In the genomic region with DNA sequence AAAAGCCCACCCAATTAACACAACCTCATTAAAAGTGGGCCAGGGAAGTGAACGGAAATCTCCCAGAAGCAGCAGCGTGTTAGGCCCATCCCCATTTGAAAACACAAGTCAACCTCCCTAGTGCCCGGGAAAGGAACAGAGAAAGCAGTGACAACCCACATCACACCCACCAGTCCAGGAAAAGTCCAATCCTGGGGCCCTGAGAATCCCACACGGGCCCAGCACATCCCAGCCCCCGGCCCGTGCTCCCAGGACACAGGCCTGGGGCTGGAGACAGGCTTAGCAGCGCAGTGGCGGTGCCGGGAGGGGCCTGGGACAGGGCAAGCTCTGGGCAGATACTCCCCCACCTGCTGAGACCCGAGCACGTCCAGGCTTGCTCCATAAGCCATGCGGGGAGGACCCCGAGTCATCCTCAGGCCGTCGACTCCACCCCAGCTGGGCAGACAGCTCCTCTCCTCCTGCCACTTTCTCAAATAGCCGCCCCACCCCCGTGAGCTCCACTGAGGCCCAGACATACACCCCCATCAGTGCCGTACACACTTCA, we compare ENCODE assay signal across 19 cellular contexts.
DNase-seq lines count a peak whose midpoint lies in the region; ATAC-seq, FAIRE-seq and TF ChIP-seq lines count a peak whose summit lies in the region.
"Had no signal": no experiment of that assay in that cellular context is flagged by ENCODE, and none has a peak within 500 bp of the region (broad histone marks: within the 10 kb centered on the region; RNA-seq: fewer than 3 reads in every experiment).

No MANE protein-coding gene starts in this region.

- no peak overlapping the region for H2BK120ac ChIP-seq in H9 (ENCODE audit: low read depth, low read length, poor library complexity, severe bottlenecking)

- no peak overlapping the region for H3K4ac ChIP-seq in H9 (ENCODE audit: low read depth, low read length)

- no peak overlapping the region for H2BK5ac ChIP-seq in H9 (ENCODE audit: insufficient read length, low read length)

- no peak overlapping the region for H3K18ac ChIP-seq in H9 (ENCODE audit: insufficient read length, low read depth, low read length)

- H3K27ac Mint-ChIP-seq in H9 = peak overlapping the region in 2 of 3 experiments; percentile 47 to 87; a peak in 4 of 7 replicates
- H3K27ac Mint-ChIP-seq in neural progenitor cell = peak overlapping the region; percentile 72
- no peak overlapping the region for H3K27ac Mint-ChIP-seq in CD8-positive, alpha-beta memory T cell
- H3K27ac Mint-ChIP-seq: CD4-positive, alpha-beta T cell had no signal

- no peaks in the 10 kb centered on the region for H3K79me1 ChIP-seq in H9 (ENCODE audit: insufficient read depth, low read depth, low read length, poor library complexity, severe bottlenecking)

- H4K8ac ChIP-seq in H9 (replicated peaks; ENCODE audit: insufficient read length, low read depth, low read length) = no peak overlapping the region

- TF ChIP-seq EP300 in SK-N-SH (IDR thresholded peaks at IDR 0.05; ENCODE audit: borderline replicate concordance in 1 of 2, low read depth in 1 of 2, low read length in 1 of 2) (no peak), K562 (IDR thresholded peaks at IDR 0.05; ENCODE audit: low read length) (no peak)

- H2BK12ac ChIP-seq in H9 (ENCODE audit: insufficient read length, low read depth, low read length) = no peak overlapping the region

- no peak for FAIRE-seq in K562 (lab: Jason Lieb, UNC)

- DNase-seq in SK-N-SH = peak; percentile 33
- DNase-seq in H9 = no peak
- peak in 1 of 4 experiments; percentile 11 for DNase-seq in K562 (ENCODE audit: extremely low read depth in 1 of 4, low spot score in 3 of 4)
- peak; percentile 40 for DNase-seq in neural progenitor cell (ENCODE audit: low spot score)
- DNase-seq in cerebellar nuclear complex (lab: John Stamatoyannopoulos, UW) = no peak
- no peak for DNase-seq in CD8-positive, alpha-beta memory T cell
- DNase-seq in RKO (ENCODE audit: low spot score) = no peak
- DNase-seq: 8988T; BE2C; CD4-positive, alpha-beta T cell; IMR-90; Kasumi-1; NCI-H1105 treated with DMSO at 0.1 percent for 48 hours; NCI-H1694 treated with DMSO at 0.1 percent for 48 hours; NCI-H2107; NCI-H345; NK-92 treated with Interleukin-12 subunit alpha and Interleukin-12 subunit beta, amount 100 ng/mL, for 24 hours had no signal

- peaks cover 0 to 3% of the 10 kb centered on the region in 2 experiments; a peak in 1 of 4 replicates for H3K4me1 ChIP-seq in SK-N-SH (ENCODE audit: control insufficient read depth in 1 of 2, insufficient read depth in 2 of 2, low read depth in 1 of 2, low read length in 1 of 2)
- H3K4me1 ChIP-seq in H9 (ENCODE audit: insufficient read depth, low read length) = no peaks in the 10 kb centered on the region
- peaks cover 0 to 24% of the 10 kb centered on the region in 2 experiments; a peak in 2 of 5 replicates for H3K4me1 ChIP-seq in K562 (replicated peaks in 1 of 2; ENCODE audit: control insufficient read depth in 2 of 2, insufficient read depth in 2 of 2, low read length in 2 of 2)
- H3K4me1 ChIP-seq in neural progenitor cell = peaks cover 8% of the 10 kb centered on the region
- no peaks in the 10 kb centered on the region for H3K4me1 ChIP-seq in CD8-positive, alpha-beta memory T cell (ENCODE audit: insufficient read depth, low read length)

- H3K56ac ChIP-seq in H9 (ENCODE audit: insufficient read length, low read depth, low read length) = no peak overlapping the region

- H3K9me1 ChIP-seq in K562 (ENCODE audit: control insufficient read depth, insufficient read depth, low read length) = no peaks in the 10 kb centered on the region

- CTCF ChIA-PET in SK-N-SH (lab: Yijun Ruan, JAX) = interaction anchor here (0.8 to 1.8 kb wide), 2 partner anchors 20 to 163 kb away, joined by 3 to 4 read pairs; no protein-coding TSS in a partner anchor
- CTCF ChIA-PET in K562 (lab: Yijun Ruan, JAX; ENCODE audit: low intra/inter-chr PET ratio) = no interaction called here
- CTCF ChIA-PET in CD8-positive, alpha-beta memory T cell (lab: Charles Lee) = no interaction called here

- no peak overlapping the region for H3K27ac ChIP-seq in SK-N-SH (ENCODE audit: low read depth in 2 of 2, low read length in 1 of 2)
- H3K27ac ChIP-seq in H9 (ENCODE audit: insufficient read length, low read depth, low read length) = no peak overlapping the region
- no peak overlapping the region for H3K27ac ChIP-seq in K562 (ENCODE audit: extremely low read depth, low read depth, low read length)
- peak overlapping the region; percentile 53 for H3K27ac ChIP-seq in neural progenitor cell
- no peak overlapping the region for H3K27ac ChIP-seq in CD8-positive, alpha-beta memory T cell (ENCODE audit: low read depth, low read length)
- H3K27ac ChIP-seq: RWPE1 had no signal

- in situ Hi-C loops in K562 (cut with MboI) = loop anchor here (5.0 kb wide), 1 partner anchor 319 kb away; no protein-coding TSS in a partner anchor

- H3K36me3 Mint-ChIP-seq in H9 (ENCODE audit: insufficient read depth in 1 of 3, low read depth in 3 of 3) (no peaks in the 10 kb centered on the region), neural progenitor cell (peaks cover 6% of the 10 kb centered on the region)
- no peaks in the 10 kb centered on the region for H3K36me3 Mint-ChIP-seq in CD8-positive, alpha-beta memory T cell

- BruUV-seq in K562 (replicated peaks; lab: Mats Ljungman, UMichigan) = no TSS peak

- no peak overlapping the region for H3K23ac ChIP-seq in H9 (ENCODE audit: insufficient read length, low read depth, low read length)

- no peak overlapping the region for H2BK15ac ChIP-seq in H9 (ENCODE audit: low read depth, low read length)

- H4K5ac ChIP-seq in H9 (ENCODE audit: insufficient read length, low read depth, low read length) = no peak overlapping the region

- no peak overlapping the region for H2BK20ac ChIP-seq in H9 (ENCODE audit: low read depth, low read length, poor library complexity, severe bottlenecking)

- H3T11ph ChIP-seq in H9 (ENCODE audit: low read length) = no peak overlapping the region

- no peak for ATAC-seq in SK-N-SH treated with all-trans-retinoic acid at 6 μM for 48 hours
- no peak; the same call in 2 of the 3 replicates for ATAC-seq in K562

- TF ChIP-seq RAD21 in SK-N-SH (IDR thresholded peaks at IDR 0.05; ENCODE audit: low read length) (no peak), K562 (CRISPR knock-in tag; conservative IDR thresholded peaks at IDR 0.05 in 1 of 2, IDR thresholded peaks at IDR 0.05 in 1 of 2) (no peak)

- H4K20me1 ChIP-seq in SK-N-SH (ENCODE audit: insufficient read depth) (no peaks in the 10 kb centered on the region), H9 (ENCODE audit: control insufficient read depth, insufficient read depth, insufficient read length) (no peaks in the 10 kb centered on the region), K562 (replicated peaks; ENCODE audit: control insufficient read depth, insufficient read depth, low read length) (no peaks in the 10 kb centered on the region), neural progenitor cell (ENCODE audit: low read depth) (no peaks in the 10 kb centered on the region)

- H3K23me2 ChIP-seq in H9 (ENCODE audit: insufficient read length, low read depth, low read length, poor library complexity, severe bottlenecking) = no peaks in the 10 kb centered on the region

- WGBS in SK-N-SH (ENCODE audit: low lambda C conversion rate) = 71% methylated on average over 11 of the region's 18 CpGs
- WGBS in H9 (ENCODE audit: extremely low coverage, insufficient read length, low lambda C conversion rate) = no CpG with 5 or more reads among the region's 18 CpGs
- WGBS in K562 (ENCODE audit: insufficient coverage, low coverage, missing lambda C conversion rate) = 31% methylated on average over 15 of the region's 18 CpGs

- TF ChIP-seq CTCF in SK-N-SH (IDR thresholded peaks at IDR 0.05) (no peak), H9 (conservative IDR thresholded peaks at IDR 0.05) (no peak), K562 (IDR thresholded peaks at IDR 0.05 in 2 of 3, conservative IDR thresholded peaks at IDR 0.05 in 1 of 3; ENCODE audit: insufficient read depth in 2 of 3, low read depth in 1 of 3, low read length in 3 of 3) (no peak), neural progenitor cell (IDR thresholded peaks at IDR 0.05) (no peak)

- H3K27me3 ChIP-seq in SK-N-SH (ENCODE audit: insufficient read depth) (no peaks in the 10 kb centered on the region; the same call in 1 of the 2 replicates), H9 (ENCODE audit: insufficient read depth, low read length) (no peaks in the 10 kb centered on the region), K562 (ENCODE audit: control insufficient read depth in 2 of 2, insufficient read depth in 2 of 2, low read length in 2 of 2) (peaks cover 4 to 10% of the 10 kb centered on the region in 2 experiments; a peak in 4 of 5 replicates), neural progenitor cell (no peaks in the 10 kb centered on the region)
- no peaks in the 10 kb centered on the region for H3K27me3 ChIP-seq in CD8-positive, alpha-beta memory T cell (ENCODE audit: insufficient read depth, low read length, poor library complexity, severe bottlenecking)
- H3K27me3 ChIP-seq: BE2C had no signal

- H4K91ac ChIP-seq in H9 (ENCODE audit: insufficient read length, low read depth, low read length) = no peak overlapping the region

- H3K9me3 ChIP-seq in SK-N-SH (no peaks in the 10 kb centered on the region), H9 (ENCODE audit: control insufficient read depth, low read depth, low read length) (no peaks in the 10 kb centered on the region), K562 (replicated peaks; ENCODE audit: control insufficient read depth, insufficient read depth, low read depth, low read length) (no peaks in the 10 kb centered on the region; the same call in 1 of the 2 replicates), neural progenitor cell (ENCODE audit: low read depth) (no peaks in the 10 kb centered on the region)
- no peaks in the 10 kb centered on the region for H3K9me3 ChIP-seq in CD8-positive, alpha-beta memory T cell (ENCODE audit: low read length)
- H3K9me3 ChIP-seq: BE2C had no signal

- no peak overlapping the region for H3K4me3 Mint-ChIP-seq in H9
- no peak overlapping the region for H3K4me3 Mint-ChIP-seq in neural progenitor cell
- H3K4me3 Mint-ChIP-seq in CD8-positive, alpha-beta memory T cell = no peak overlapping the region
- H3K4me3 Mint-ChIP-seq: CD4-positive, alpha-beta T cell had no signal

- H3K9ac ChIP-seq in SK-N-SH (no peak overlapping the region), H9 (ENCODE audit: extremely low read depth, insufficient read length, low read length) (no peak overlapping the region), K562 (ENCODE audit: insufficient read depth in 1 of 2, low read depth in 2 of 2, low read length in 2 of 2) (no peak overlapping the region), neural progenitor cell (no peak overlapping the region)

- H3K4me2 ChIP-seq in SK-N-SH = no peak overlapping the region
- no peak overlapping the region for H3K4me2 ChIP-seq in H9 (ENCODE audit: insufficient read depth, insufficient read length, low read length)
- no peak overlapping the region for H3K4me2 ChIP-seq in K562 (ENCODE audit: insufficient read depth, low read length)
- no peak overlapping the region for H3K4me2 ChIP-seq in neural progenitor cell

- no peak overlapping the region for H3K4me3 ChIP-seq in SK-N-SH (ENCODE audit: low read depth in 2 of 2, low read length in 1 of 2)
- H3K4me3 ChIP-seq in K562 = no peak overlapping the region
- no peak overlapping the region for H3K4me3 ChIP-seq in neural progenitor cell
- H3K4me3 ChIP-seq in CD8-positive, alpha-beta memory T cell (ENCODE audit: low read length) = no peak overlapping the region

- no peaks in the 10 kb centered on the region; a peak in 1 of 5 replicates for H3K9me3 Mint-ChIP-seq in H9
- no peaks in the 10 kb centered on the region for H3K9me3 Mint-ChIP-seq in neural progenitor cell
- H3K9me3 Mint-ChIP-seq in CD8-positive, alpha-beta memory T cell = no peaks in the 10 kb centered on the region
- H3K9me3 Mint-ChIP-seq: CD4-positive, alpha-beta T cell had no signal

- no peak overlapping the region for H2AK5ac ChIP-seq in H9 (ENCODE audit: insufficient read length, low read length)

- no peak overlapping the region for H2AFZ ChIP-seq in SK-N-SH (ENCODE audit: low read depth)
- H2AFZ ChIP-seq in H9 (ENCODE audit: low read length) = no peak overlapping the region
- H2AFZ ChIP-seq in K562 (ENCODE audit: low read depth, low read length) = no peak overlapping the region
- no peak overlapping the region for H2AFZ ChIP-seq in neural progenitor cell (replicated peaks)

- peaks cover 0 to 5% of the 10 kb centered on the region in 2 experiments for H3K36me3 ChIP-seq in SK-N-SH (replicated peaks in 1 of 2; ENCODE audit: control insufficient read depth in 1 of 2, insufficient read depth in 2 of 2, low read length in 1 of 2)
- H3K36me3 ChIP-seq in K562 (ENCODE audit: control insufficient read depth, insufficient read depth, low read length) = no peaks in the 10 kb centered on the region
- H3K36me3 ChIP-seq in neural progenitor cell = no peaks in the 10 kb centered on the region
- no peaks in the 10 kb centered on the region for H3K36me3 ChIP-seq in CD8-positive, alpha-beta memory T cell (ENCODE audit: insufficient read depth, low read length)
- H3K36me3 ChIP-seq: BE2C had no signal

- H3K79me2 ChIP-seq in SK-N-SH (ENCODE audit: insufficient read depth) = no peaks in the 10 kb centered on the region
- H3K79me2 ChIP-seq in H9 (ENCODE audit: insufficient read depth, low read length) = no peaks in the 10 kb centered on the region
- H3K79me2 ChIP-seq in K562 (ENCODE audit: control insufficient read depth, insufficient read depth, low read length) = no peaks in the 10 kb centered on the region
- H3K79me2 ChIP-seq in neural progenitor cell (ENCODE audit: low read depth) = no peaks in the 10 kb centered on the region

- no peak overlapping the region for H3K14ac ChIP-seq in H9 (ENCODE audit: insufficient read depth, low read length)

- peaks cover 7 to 16% of the 10 kb centered on the region in 2 experiments for H3K4me1 Mint-ChIP-seq in H9
- H3K4me1 Mint-ChIP-seq in neural progenitor cell = peaks cover 7% of the 10 kb centered on the region
- H3K4me1 Mint-ChIP-seq in CD8-positive, alpha-beta memory T cell = peaks cover 20 to 25% (median 20%) of the 10 kb centered on the region in 3 donors

- no peaks in the 10 kb centered on the region for H3F3A ChIP-seq in SK-N-SH (replicated peaks; ENCODE audit: insufficient read depth)
- H3F3A ChIP-seq in neural progenitor cell (ENCODE audit: low read depth) = peaks cover 4% of the 10 kb centered on the region

- TF ChIP-seq POLR2A in K562 (conservative IDR thresholded peaks at IDR 0.05) = no peak

- H3K9me2 ChIP-seq in SK-N-SH = no peaks in the 10 kb centered on the region

- POLR2A ChIA-PET in SK-N-SH (lab: Yijun Ruan, JAX) = no interaction called here
- POLR2A ChIA-PET in K562 (lab: Yijun Ruan, JAX) = no interaction called here
- POLR2A ChIA-PET in CD8-positive, alpha-beta memory T cell (lab: Charles Lee) = no interaction called here

- intact Hi-C loops in K562 (cut with micrococcal nuclease) = no loop called here

- no peaks in the 10 kb centered on the region; the same call in 1 of the 2 replicates for H3K27me3 Mint-ChIP-seq in H9 (ENCODE audit: low read depth)
- no peaks in the 10 kb centered on the region for H3K27me3 Mint-ChIP-seq in neural progenitor cell (ENCODE audit: insufficient read depth, low read depth)
- no peaks in the 10 kb centered on the region for H3K27me3 Mint-ChIP-seq in CD8-positive, alpha-beta memory T cell
- H3K27me3 Mint-ChIP-seq: CD4-positive, alpha-beta T cell had no signal

Comparison
In these comparisons a context has a peak if more than half of its experiments do, and no peak if none do; other contexts are left out.
1. DNase-seq: peak in SK-N-SH (single experiment) and neural progenitor cell (single experiment); none in H9 (single experiment), cerebellar nuclear complex (0 of 2), CD8-positive, alpha-beta memory T cell (0 of 5) and RKO (single experiment).
2. H3K27ac Mint-ChIP-seq: peak in H9 (2 of 3) and neural progenitor cell (single experiment); none in CD8-positive, alpha-beta memory T cell (0 of 8).